ENCODE assay signal across 15 cellular contexts in genomic region chr5:9932770-9933169, GRCh38.
DNase-seq lines count a peak whose midpoint lies in the region; ATAC-seq and TF ChIP-seq lines count a peak whose summit lies in the region.
"Had no signal": no experiment of that assay in that cellular context is flagged by ENCODE, and none has a peak within 500 bp of the region (broad histone marks: within the 10 kb centered on the region; RNA-seq: fewer than 3 reads in every experiment).

No MANE protein-coding gene starts in this region.

- no peak for ATAC-seq in body of pancreas
- ATAC-seq: activated CD4-positive, CD25-positive, alpha-beta regulatory T cell treated with anti-CD3 and anti-CD28 coated beads, Interleukin-2, amount 50 U/mL, for 24 hours had no signal

- no peak overlapping the region for H3K4me3 ChIP-seq in NB4 (ENCODE audit: low read depth, low read length)
- H3K4me3 ChIP-seq in mammary epithelial cell (replicated peaks in 1 of 3; ENCODE audit: insufficient read depth in 1 of 3, low read depth in 2 of 3, low read length in 3 of 3), result no peak overlapping the region
- no peak overlapping the region for H3K4me3 ChIP-seq in body of pancreas
- H3K4me3 ChIP-seq: adrenal gland, SJSA1, stomach had no signal

- no peaks in the 10 kb centered on the region for H4K20me1 ChIP-seq in mammary epithelial cell (ENCODE audit: insufficient read depth, low read length)

- H3K27me3 ChIP-seq in mammary epithelial cell (ENCODE audit: insufficient read depth, low read length) (no peaks in the 10 kb centered on the region), body of pancreas (no peaks in the 10 kb centered on the region)
- H3K27me3 ChIP-seq: adrenal gland, SJSA1, stomach had no signal

- no peak overlapping the region for H3K27ac Mint-ChIP-seq in type B pancreatic cell

- no peak overlapping the region for H2AFZ ChIP-seq in mammary epithelial cell (ENCODE audit: low read depth, low read length)

- intact Hi-C loops in mammary epithelial cell (cut with micrococcal nuclease) (no loop called here), body of pancreas (cut with DNase I) (no loop called here)

- no peaks in the 10 kb centered on the region for H3K36me3 ChIP-seq in mammary epithelial cell (ENCODE audit: insufficient read depth, low read length)
- no peaks in the 10 kb centered on the region for H3K36me3 ChIP-seq in body of pancreas (replicated peaks in 1 of 2; ENCODE audit: insufficient read depth in 1 of 2, low read depth in 2 of 2)
- H3K36me3 ChIP-seq: adrenal gland, SJSA1, stomach had no signal

- TF ChIP-seq POLR2A in NB4 (IDR thresholded peaks at IDR 0.05; ENCODE audit: extremely low read depth, insufficient read length) (no peak), body of pancreas (IDR thresholded peaks at IDR 0.05) (no peak)

- peaks cover 4% of the 10 kb centered on the region for H3K4me1 ChIP-seq in mammary epithelial cell (ENCODE audit: insufficient read depth, low read length)
- no peaks in the 10 kb centered on the region for H3K4me1 ChIP-seq in body of pancreas
- H3K4me1 ChIP-seq: adrenal gland, stomach had no signal

- H3K36me3 Mint-ChIP-seq in type B pancreatic cell, result no peaks in the 10 kb centered on the region

- no TSS peak for BruUV-seq in mammary epithelial cell (replicated peaks; lab: Mats Ljungman, UMichigan)

- dilution Hi-C loops in mammary epithelial cell (cut with HindIII; ENCODE audit: low sequenced_read_pairs), result no loop called here

- no peaks in the 10 kb centered on the region for H3K79me2 ChIP-seq in mammary epithelial cell (ENCODE audit: insufficient read depth, low read length)

- no peak overlapping the region for H3K4me3 Mint-ChIP-seq in type B pancreatic cell

- no peak overlapping the region for H3K9ac ChIP-seq in mammary epithelial cell (ENCODE audit: insufficient read depth, low read length)

- peaks cover 3% of the 10 kb centered on the region for H3K9me3 Mint-ChIP-seq in type B pancreatic cell

- H3K4me1 Mint-ChIP-seq in type B pancreatic cell (ENCODE audit: unreplicated experiment), result peaks cover 14% of the 10 kb centered on the region

- H3K9me3 ChIP-seq in mammary epithelial cell (replicated peaks; ENCODE audit: insufficient read depth, low read length) (no peaks in the 10 kb centered on the region), body of pancreas (no peaks in the 10 kb centered on the region)
- H3K9me3 ChIP-seq: adrenal gland had no signal

- DNase-seq in GM03348 (ENCODE audit: low spot score) (peak; percentile 41), NB4 (ENCODE audit: low read depth) (peak; percentile 10), mammary epithelial cell (peak; percentile 43), myocyte (ENCODE audit: low read depth) (peak; percentile 12), type B pancreatic cell (ENCODE audit: extremely low spot score, unreplicated experiment) (no peak), body of pancreas (no peak)
- DNase-seq in activated CD4-positive, CD25-positive, alpha-beta regulatory T cell (lab: John Stamatoyannopoulos, UW), result no peak
- DNase-seq: adrenal gland; Calu3; effector memory CD4-positive, alpha-beta T cell; hypothalamus; NCI-H1105; stomach had no signal

- CTCF ChIA-PET in mammary epithelial cell (lab: Charles Lee; ENCODE audit: low non-redundant PET), result no interaction called here

- no peak overlapping the region for H3K4me2 ChIP-seq in mammary epithelial cell (ENCODE audit: insufficient read depth, low read depth, low read length)

- no peaks in the 10 kb centered on the region for H3K27me3 Mint-ChIP-seq in type B pancreatic cell

- TF ChIP-seq CTCF in NB4 (IDR thresholded peaks at IDR 0.05; ENCODE audit: low read depth, low read length), result no peak
- no peak for TF ChIP-seq CTCF in mammary epithelial cell (conservative IDR thresholded peaks at IDR 0.05 in 1 of 2, IDR thresholded peaks at IDR 0.05 in 1 of 2; ENCODE audit: extremely low read depth in 1 of 2, insufficient read depth in 1 of 2, low read depth in 1 of 2, low read length in 2 of 2)
- TF ChIP-seq CTCF in type B pancreatic cell (conservative IDR thresholded peaks at IDR 0.05), result no peak
- no peak for TF ChIP-seq CTCF in body of pancreas (IDR thresholded peaks at IDR 0.05)

- in situ Hi-C loops in mammary epithelial cell (cut with MboI; ENCODE audit: low sequenced_read_pairs in 2 of 2), result no loop called here

- H3K27ac ChIP-seq in mammary epithelial cell (ENCODE audit: insufficient read depth, low read depth, low read length) (no peak overlapping the region), body of pancreas (no peak overlapping the region)
- H3K27ac ChIP-seq: adrenal gland, SJSA1, stomach had no signal

Comparison
In these comparisons a context has a peak if more than half of its experiments do, and no peak if none do; other contexts are left out.
1. DNase-seq: peak in GM03348 (single experiment), NB4 (single experiment), mammary epithelial cell (single experiment) and myocyte (single experiment); none in type B pancreatic cell (single experiment), body of pancreas (0 of 4) and activated CD4-positive, CD25-positive, alpha-beta regulatory T cell (0 of 4).